In the genomic region with DNA sequence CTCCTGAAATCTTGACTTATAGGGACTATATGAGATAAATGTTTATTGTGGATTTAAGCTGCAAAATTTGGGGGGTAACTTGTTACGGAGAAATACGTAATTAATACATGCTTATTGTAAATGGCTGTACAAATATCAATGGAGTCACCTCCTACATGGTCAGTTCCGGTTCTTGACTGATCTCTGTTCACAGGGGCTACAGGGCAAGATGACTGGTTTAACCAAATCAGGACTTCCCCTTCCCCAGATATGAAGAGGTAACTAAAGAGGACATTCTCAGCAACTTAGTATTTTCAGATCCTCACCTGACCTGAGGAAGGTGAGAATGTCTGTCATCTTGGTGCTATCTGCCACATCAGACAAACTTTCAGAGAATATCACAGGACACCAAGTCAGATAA, we compare ENCODE assay signal across 31 cellular contexts.
"Had no signal": no experiment of that assay in that cellular context is flagged by ENCODE, and none has a peak within 500 bp of the region (broad histone marks: within the 10 kb centered on the region; RNA-seq: fewer than 3 reads in every experiment).

No MANE protein-coding gene starts in this region.

- H3K36me3 ChIP-seq: MG63 had no signal

- H2AFZ ChIP-seq: PC-9 had no signal

- DNase-seq: activated B cell treated with CpG ODN at 0.5 μM for 24 hours; activated CD4-positive, alpha-beta memory T cell treated with anti-CD3 and anti-CD28 coated beads for 36 hours; activated CD4-positive, alpha-beta T cell treated with anti-CD3 and anti-CD28 coated beads for 4 hours; activated CD4-positive, alpha-beta T cell treated with anti-CD3 and anti-CD28 coated beads, Interleukin-2, amount 50 U/mL, for 1 hour; activated CD4-positive, CD25-positive, alpha-beta regulatory T cell treated with anti-CD3 and anti-CD28 coated beads, Interleukin-2, amount 50 U/mL, for 72 hours; activated CD8-positive, alpha-beta memory T cell treated with anti-CD3 and anti-CD28 coated beads, Interleukin-2, amount 50 U/mL, for 4 hours; activated gamma-delta T cell treated with Interleukin-2 at 50 U/mL for 16 hours; activated naive CD4-positive, alpha-beta T cell treated with anti-CD3 and anti-CD28 coated beads for 36 hours; activated T-cell treated with anti-CD3 and anti-CD28 coated beads for 4 hours; activated T-cell treated with anti-CD3 and anti-CD28 coated beads, Interleukin-2, amount 50 U/mL, for 4 hours; anterior cingulate cortex; caudate nucleus; cerebellar nuclear complex; NCI-H1048; NCI-H1105 treated with DMSO at 0.1 percent for 48 hours; NCI-H1436 treated with DMSO at 0.1 percent for 48 hours; NCI-H510A; NCI-H526; NCI-H748 treated with DMSO at 0.1 percent for 48 hours; NK-92 treated with Interleukin-12 subunit alpha and Interleukin-12 subunit beta, amount 100 ng/mL, for 24 hours; PC-9; Right ventricle myocardium superior; SW 1271; T-helper 1 cell; T-helper 2 cell; T-helper 9 cell had no signal

- H3K27me3 ChIP-seq: MG63 had no signal

- H3K4me3 ChIP-seq: MG63, PC-9 had no signal

- H3K4me3 Mint-ChIP-seq: activated B cell treated with CpG ODN at 0.5 μM for 24 hours; activated CD4-positive, alpha-beta memory T cell treated with anti-CD3 and anti-CD28 coated beads for 36 hours; activated naive CD4-positive, alpha-beta T cell treated with anti-CD3 and anti-CD28 coated beads for 36 hours; activated T-cell treated with anti-CD3 and anti-CD28 coated beads, Interleukin-2, amount 50 U/mL, for 4 hours; activated T-helper 1 cell treated with anti-CD3 and anti-CD28 coated beads, Interleukin-12 subunit alpha, Interleukin-12 subunit beta, Interleukin-2, Interleukin-4 antibody, amounts not matched to agents 30 ng/mL and 10 ng/mL and 1 ng/mL, durations not matched to agents 14 hours and 24 hours and 36 hours; brain had no signal

- H3K4me2 ChIP-seq: PC-9 had no signal

- H3K9me3 Mint-ChIP-seq: activated B cell treated with CpG ODN at 0.5 μM for 24 hours; activated CD4-positive, alpha-beta memory T cell treated with anti-CD3 and anti-CD28 coated beads for 36 hours; activated naive CD4-positive, alpha-beta T cell treated with anti-CD3 and anti-CD28 coated beads for 36 hours; activated T-cell treated with anti-CD3 and anti-CD28 coated beads, Interleukin-2, amount 50 U/mL, for 4 hours; activated T-helper 1 cell treated with anti-CD3 and anti-CD28 coated beads, Interleukin-12 subunit alpha, Interleukin-12 subunit beta, Interleukin-2, Interleukin-4 antibody, amounts not matched to agents 30 ng/mL and 10 ng/mL and 1 ng/mL, durations not matched to agents 14 hours and 24 hours and 36 hours had no signal

- H3K27ac ChIP-seq: PC-9, VCaP had no signal

- ATAC-seq: activated naive CD4-positive, alpha-beta T cell treated with anti-CD3 and anti-CD28 coated beads, Interleukin-2, amount 50 U/mL, for 72 hours; activated T-cell treated with anti-CD3 and anti-CD28 coated beads, Interleukin-2, amount 50 U/mL, for 4 hours had no signal

- H3K27ac Mint-ChIP-seq: activated B cell treated with CpG ODN at 0.5 μM for 24 hours; activated CD4-positive, alpha-beta memory T cell treated with anti-CD3 and anti-CD28 coated beads for 36 hours; activated naive CD4-positive, alpha-beta T cell treated with anti-CD3 and anti-CD28 coated beads for 36 hours; activated naive CD4-positive, alpha-beta T cell treated with anti-CD3 and anti-CD28 coated beads, Interleukin-2, amount 50 U/mL, for 72 hours; activated T-helper 1 cell treated with anti-CD3 and anti-CD28 coated beads, Interleukin-12 subunit alpha, Interleukin-12 subunit beta, Interleukin-2, Interleukin-4 antibody, amounts not matched to agents 30 ng/mL and 10 ng/mL and 1 ng/mL, durations not matched to agents 14 hours and 24 hours and 36 hours had no signal
